ENCODE assay signal across 8 cellular contexts in the genomic region with DNA sequence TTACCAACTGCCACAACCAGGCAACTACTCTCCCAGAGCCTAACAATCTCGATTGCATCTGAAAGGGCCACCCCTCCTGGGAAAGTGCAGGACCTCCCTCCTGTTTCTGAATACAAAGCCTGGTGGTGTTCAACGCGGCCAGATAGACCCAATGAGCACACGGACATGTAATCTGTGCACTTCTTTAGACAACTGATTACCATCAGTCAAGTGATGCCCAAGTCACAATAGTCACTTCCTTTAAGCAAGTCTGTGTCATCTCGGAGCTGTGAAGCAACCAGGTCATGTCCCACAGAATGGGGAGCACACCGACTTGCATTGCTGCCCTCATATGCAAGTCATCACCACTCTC. TPM values are rescaled to one million over a fixed set of nuclear protein-coding genes. Genes with fewer than 3 reads are reported as not detected.
A peak's percentile ranks its signal among the peaks of the same experiment; 100 is the strongest.
DNase-seq lines count a peak whose midpoint lies in the region; ATAC-seq, FAIRE-seq and TF ChIP-seq lines count a peak whose summit lies in the region.

No MANE protein-coding gene starts in this region.

- peaks cover 3% of the 10 kb centered on the region; the same call in 1 of the 2 replicates for H3F3A ChIP-seq in PC-9 (ENCODE audit: insufficient read depth, low read depth)

- H4K20me1 ChIP-seq in PC-9 (ENCODE audit: insufficient read depth) = no peaks in the 10 kb centered on the region

- H3K9me2 ChIP-seq in PC-9 (ENCODE audit: insufficient read depth) = no peaks in the 10 kb centered on the region

- H3K4me2 ChIP-seq in PC-9 = peak overlapping the region; percentile 78

- ATAC-seq in GM19351 (IDR thresholded peaks at IDR 0.05; ENCODE audit: unreplicated experiment) = peak; percentile 45
- peak; percentile 55 for ATAC-seq in HG03378 (IDR thresholded peaks at IDR 0.05; ENCODE audit: unreplicated experiment)

- H3K36me3 ChIP-seq in PC-9 (ENCODE audit: low read depth) = no peaks in the 10 kb centered on the region
- H3K36me3 ChIP-seq in bronchial epithelial cell (ENCODE audit: control insufficient read depth, insufficient read depth, low read length) = no peaks in the 10 kb centered on the region

- TSS peak; percentile 60 for BruUV-seq in PC-9 (replicated peaks; lab: Mats Ljungman, UMichigan)

- POLR2A ChIA-PET in PC-9 (lab: Charles Lee; ENCODE audit: unreplicated experiment) = interaction anchor here (0.6 kb wide), 2 partner anchors 33 to 74 kb away, joined by 3 to 5 read pairs; no protein-coding TSS in a partner anchor

- FAIRE-seq in bronchial epithelial cell (lab: Jason Lieb, UNC) = peak; percentile 92

- DNase-seq in Daoy (ENCODE audit: low read depth) (peak; percentile 64), PC-9 (peak in 1 of 2 experiments; percentile 74), bronchial epithelial cell (ENCODE audit: low read depth) (peak; percentile 78), iris pigment epithelial cell (ENCODE audit: low read depth) (peak; percentile 55), posterior vena cava (ENCODE audit: low spot score) (no peak)
- peak; percentile 31 for DNase-seq in stimulated activated CD8-positive, alpha-beta memory T cell treated with anti-CD3 and anti-CD28 coated beads, Interleukin-12 subunit alpha, Interleukin-12 subunit beta, amount 100 ng/mL, for 24 hours (ENCODE audit: extremely low read depth)

- H3K4me3 ChIP-seq in PC-9 (peak overlapping the region; percentile 62), bronchial epithelial cell (ENCODE audit: low read depth, low read length) (peak overlapping the region; percentile 60)

- CTCF ChIA-PET in PC-9 (lab: Charles Lee) = no interaction called here

- intact Hi-C loops in PC-9 (cut with micrococcal nuclease; ENCODE audit: unreplicated experiment) = no loop called here
- intact Hi-C loops in posterior vena cava (cut with DNase I) = no loop called here

- H2AFZ ChIP-seq in PC-9 = peak overlapping the region; percentile 88

- no peaks in the 10 kb centered on the region for H3K9me3 ChIP-seq in PC-9 (ENCODE audit: insufficient read depth, low read depth)

- TF ChIP-seq CTCF in PC-9 (conservative IDR thresholded peaks at IDR 0.05) (no peak), bronchial epithelial cell (IDR thresholded peaks at IDR 0.05; ENCODE audit: insufficient read depth, low read length, severe bottlenecking) (no peak)

- H3K27me3 ChIP-seq in PC-9 (ENCODE audit: insufficient read depth, low read depth) (no peaks in the 10 kb centered on the region), bronchial epithelial cell (ENCODE audit: control insufficient read depth, insufficient read depth, low read length) (no peaks in the 10 kb centered on the region)

- H3K27ac ChIP-seq in PC-9 = peak overlapping the region; percentile 71

- H3K79me2 ChIP-seq in PC-9 (ENCODE audit: low read depth) = 0 out of 2 replicates have a peak, but pooled peaks cover 4% of the 10 kb centered on the region

- peaks cover 29% of the 10 kb centered on the region for H3K4me1 ChIP-seq in PC-9 (replicated peaks; ENCODE audit: insufficient read depth)

RNA-seq across cellular contexts. Expression of a gene that starts 0.7 kb away (rescaled TPM):
- 15.8 and 18.3 TPM in 2 replicates for total RNA-seq in Daoy (2014; rRNA removed; shearing (Covaris generic))
- total RNA-seq in PC-9 (2021) = 4.4 and 4.9 TPM in 2 replicates
- total RNA-seq in bronchial epithelial cell = 20.2 and 20.3 TPM in 2 replicates
- total RNA-seq in posterior vena cava = 10 to 100 TPM; 16.6 to 19.1 TPM

RNA-seq across cellular contexts. Expression of a gene that starts 42.9 kb away (rescaled TPM):
- 0.83 and 0.91 TPM in 2 replicates for total RNA-seq in Daoy (2014; rRNA removed; shearing (Covaris generic))
- total RNA-seq in PC-9 (2021) (2.7 and 4.4 TPM in 2 replicates), bronchial epithelial cell (0.38 and 1.1 TPM in 2 replicates), posterior vena cava (1 to 10 TPM; 3.2 to 4.0 TPM)

RNA-seq across cellular contexts. Expression of a gene that starts 48.5 kb away (rescaled TPM):
- not detected in 2 replicates for total RNA-seq in Daoy (2014; rRNA removed; shearing (Covaris generic))
- total RNA-seq in PC-9 (2021) = not detected in 2 replicates
- total RNA-seq in bronchial epithelial cell = not detected in 2 replicates
- not detected for total RNA-seq in posterior vena cava
